8 cellular contexts compared by ENCODE assay signal in the genomic region with DNA sequence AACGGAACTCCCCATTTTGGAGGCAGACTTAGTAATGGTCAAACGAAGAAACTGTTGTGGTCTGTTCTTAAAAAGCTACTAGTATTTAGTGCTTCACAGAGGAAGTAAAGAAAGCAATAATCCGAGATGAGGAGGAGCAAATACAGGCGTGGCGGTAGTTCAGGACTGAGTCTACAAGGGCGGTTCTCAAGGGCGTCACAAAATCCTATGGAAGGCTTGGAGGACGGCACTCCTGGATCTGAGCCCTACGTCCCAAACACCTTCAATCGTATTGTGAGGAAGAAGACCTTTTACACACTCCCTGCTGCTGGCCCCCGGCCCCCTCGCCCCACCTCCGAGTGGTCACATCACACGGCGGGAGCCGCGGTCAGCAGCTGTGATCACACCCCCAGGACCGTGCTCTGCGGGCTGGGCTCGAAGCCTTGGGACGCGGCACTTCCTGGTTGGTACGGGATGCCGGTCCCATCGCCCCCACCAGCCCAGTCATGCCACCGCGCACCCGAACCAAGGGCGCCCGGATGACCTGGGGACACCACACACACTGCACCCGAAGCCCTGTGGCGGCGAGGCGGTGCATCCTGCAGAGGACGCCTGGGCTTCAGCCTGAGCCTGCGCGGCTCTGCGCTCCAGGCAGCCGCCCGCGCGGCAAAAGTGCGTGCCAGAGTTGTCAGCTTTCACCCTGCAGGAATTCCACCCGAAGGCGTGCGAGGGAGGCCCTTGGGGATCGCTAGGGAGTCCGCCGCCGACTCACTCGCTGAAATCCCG. TPM values are rescaled to one million over a fixed set of nuclear protein-coding genes. Genes with fewer than 3 reads are reported as not detected.
DNase-seq lines count a peak whose midpoint lies in the region; ATAC-seq, FAIRE-seq and TF ChIP-seq lines count a peak whose summit lies in the region.

No MANE protein-coding gene starts in this region.

- ATAC-seq in GM19351 (IDR thresholded peaks at IDR 0.05; ENCODE audit: unreplicated experiment) (peak; percentile 57), HG03432 (IDR thresholded peaks at IDR 0.05; ENCODE audit: unreplicated experiment) (peak; percentile 54), gastroesophageal sphincter (peak; percentile 77)

- TF ChIP-seq CTCF in gastroesophageal sphincter (IDR thresholded peaks at IDR 0.05): peak in 2 of 4 experiments; percentile 12 to 37
- no peak for TF ChIP-seq CTCF in neutrophil (IDR thresholded peaks at IDR 0.05)

- peak overlapping the region; percentile 71 to 81 for H3K4me3 ChIP-seq in gastroesophageal sphincter
- H3K4me3 ChIP-seq in neutrophil (ENCODE audit: low read depth in 1 of 2, low read length in 1 of 2): peak overlapping the region; percentile 85 to 98

- WGBS in gastroesophageal sphincter (ENCODE audit: low coverage in 1 of 2), 2 donors: 5 to 8% methylated on average over 9 to 10 of the region's 52 CpGs

- peak; percentile 91 for DNase-seq in Caki2 (ENCODE audit: low read depth)
- peak; percentile 69 for DNase-seq in RKO (ENCODE audit: low spot score)
- peak; percentile 32 for DNase-seq in activated gamma-delta T cell treated with anti-CD3 and anti-CD28 coated beads, Interleukin-2, amount 50 U/mL, for 16 hours (ENCODE audit: low read depth)
- peak; percentile 48 for DNase-seq in urothelium cell line (ENCODE audit: low spot score)

- H3K27me3 ChIP-seq in gastroesophageal sphincter (no peaks in the 10 kb centered on the region), neutrophil (no peaks in the 10 kb centered on the region)

- H3K9me3 ChIP-seq in gastroesophageal sphincter: no peaks in the 10 kb centered on the region
- no peaks in the 10 kb centered on the region for H3K9me3 ChIP-seq in neutrophil

- H3K27ac ChIP-seq in gastroesophageal sphincter (peak overlapping the region; percentile 91 to 94 (median 92)), neutrophil (peak overlapping the region; percentile 91)

- no peak for TF ChIP-seq EP300 in gastroesophageal sphincter (IDR thresholded peaks at IDR 0.05)

- FAIRE-seq in urothelium cell line (lab: Jason Lieb, UNC): no peak

- H3K36me3 ChIP-seq in gastroesophageal sphincter (no peaks in the 10 kb centered on the region), neutrophil (no peaks in the 10 kb centered on the region)

- H3K4me1 ChIP-seq in gastroesophageal sphincter: peaks cover 3 to 48% (median 7%) of the 10 kb centered on the region in 3 donors
- H3K4me1 ChIP-seq in neutrophil (ENCODE audit: control insufficient read depth in 1 of 2, insufficient read depth in 1 of 2, low read depth in 1 of 2, low read length in 1 of 2): peaks cover 84 to 90% of the 10 kb centered on the region in 2 experiments

- in situ Hi-C loops in Caki2 (cut with HindIII; ENCODE audit: low pct_unique_long_range_greater_than_20kb, low sequenced_read_pairs): no loop called here

- TF ChIP-seq POLR2A in gastroesophageal sphincter (IDR thresholded peaks at IDR 0.05): no peak

RNA-seq across cellular contexts. Expression of a gene that starts 0.6 kb away (rescaled TPM):
- 6.4 and 12.2 TPM in 2 replicates for total RNA-seq in Caki2 (2014; rRNA removed; shearing (Covaris generic); ENCODE audit: low replicate concordance)
- 10 to 100 TPM in 3 of 4 donors, 1 to 10 TPM in 1; 7.0 to 17.1 (median 13.6) TPM for total RNA-seq in gastroesophageal sphincter

RNA-seq across cellular contexts. Expression of a gene that starts 33.5 kb away (rescaled TPM):
- total RNA-seq in Caki2 (2014; rRNA removed; shearing (Covaris generic); ENCODE audit: low replicate concordance): not detected in 2 replicates
- total RNA-seq in gastroesophageal sphincter: not detected

Comparison
In these comparisons a context has a peak if more than half of its experiments do, and no peak if none do; other contexts are left out.
1. Peak in every context shown above with its lines: DNase-seq, ATAC-seq, H3K4me3 ChIP-seq and H3K27ac ChIP-seq.
2. DNase-seq: peak in every context shown above with its lines; median percentile 91 in Caki2; 69 in RKO; 48 in urothelium cell line; 32 in activated gamma-delta T cell treated with anti-CD3 and anti-CD28 coated beads, Interleukin-2, amount 50 U/mL, for 16 hours.